Comparison of ENCODE assay signal across 8 cellular contexts in the genomic region with DNA sequence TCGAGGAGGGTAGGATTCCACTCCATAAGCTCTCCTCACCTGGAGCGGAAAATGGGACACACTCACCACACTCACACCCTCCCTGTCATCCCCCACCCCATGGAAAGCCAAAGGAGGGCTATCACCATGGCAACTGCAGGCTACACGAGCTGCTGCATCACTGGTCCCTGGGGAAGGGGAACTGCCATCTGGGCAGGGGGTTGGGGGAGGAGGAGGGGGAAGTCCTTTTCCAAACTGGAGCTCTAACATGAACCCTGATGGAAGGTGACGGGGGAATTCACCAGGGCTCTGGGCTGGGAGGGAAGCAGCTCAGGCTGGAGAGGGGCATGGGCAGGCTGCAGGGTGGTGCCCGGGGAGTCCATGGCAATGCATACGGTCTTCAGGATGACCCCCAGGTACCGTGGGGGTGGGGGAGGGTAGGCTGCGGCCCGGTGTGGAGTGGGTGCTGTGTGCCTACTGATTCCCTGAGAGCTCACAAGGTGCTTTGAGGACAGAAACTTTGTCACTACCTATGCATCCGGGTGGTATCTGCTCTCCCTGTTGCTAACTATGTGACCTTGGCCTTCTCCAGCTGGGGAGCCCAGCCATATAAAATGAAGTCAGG.
DNase-seq lines count a peak whose midpoint lies in the region; ATAC-seq and TF ChIP-seq lines count a peak whose summit lies in the region.

No MANE protein-coding gene starts in this region.

- no peaks in the 10 kb centered on the region for H3K36me3 Mint-ChIP-seq in stimulated activated naive B cell treated with anti-CD40 and anti-IgM and Interleukin-4, amounts not matched to agents 10 μg/mL and 1 μg/mL and 100 μg/mL, for 72 hours

- peaks cover 45 to 65% (median 48%) of the 10 kb centered on the region in 3 donors for H3K4me1 ChIP-seq in esophagus squamous epithelium

- 78% methylated on average over 6 of the region's 10 CpGs; no CpG with 5 or more reads in 1 of the 2 donors for WGBS in esophagus squamous epithelium, 2 donors

- intact Hi-C loops in esophagus squamous epithelium (cut with DNase I) (no loop called here), left colon (cut with DNase I, micrococcal nuclease) (no loop called here)

- no peak for ATAC-seq in stimulated activated naive B cell treated with anti-CD40 and anti-IgM and Interleukin-4, amounts not matched to agents 10 μg/mL and 1 μg/mL and 100 μg/mL, for 72 hours (replicated peaks)
- ATAC-seq in HG03045 (IDR thresholded peaks at IDR 0.05; ENCODE audit: unreplicated experiment): no peak
- no peak for ATAC-seq in left colon
- no peak for ATAC-seq in HG03108 (IDR thresholded peaks at IDR 0.05; ENCODE audit: unreplicated experiment)

- H3K36me3 ChIP-seq in KOPT-K1 (ENCODE audit: insufficient read depth, low read length) (no peaks in the 10 kb centered on the region), esophagus squamous epithelium (no peaks in the 10 kb centered on the region)

- peak overlapping the region; percentile 20 for H3K27ac Mint-ChIP-seq in stimulated activated naive B cell treated with anti-CD40 and anti-IgM and Interleukin-4, amounts not matched to agents 10 μg/mL and 1 μg/mL and 100 μg/mL, for 72 hours

- no peak for TF ChIP-seq POLR2A in esophagus squamous epithelium (IDR thresholded peaks at IDR 0.05)

- no peaks in the 10 kb centered on the region for H3K9me3 Mint-ChIP-seq in stimulated activated naive B cell treated with anti-CD40 and anti-IgM and Interleukin-4, amounts not matched to agents 10 μg/mL and 1 μg/mL and 100 μg/mL, for 72 hours

- H3K27ac ChIP-seq in KOPT-K1 (ENCODE audit: low read depth, low read length, poor library complexity, severe bottlenecking) (peak overlapping the region; percentile 78), esophagus squamous epithelium (peak overlapping the region; percentile 89 to 99 (median 94))

- no peak overlapping the region for H3K4me3 ChIP-seq in esophagus squamous epithelium

- no peak for TF ChIP-seq CTCF in esophagus squamous epithelium (IDR thresholded peaks at IDR 0.05)

- H3K27me3 ChIP-seq in esophagus squamous epithelium: no peaks in the 10 kb centered on the region

- H3K4me3 Mint-ChIP-seq in stimulated activated naive B cell treated with anti-CD40 and anti-IgM and Interleukin-4, amounts not matched to agents 10 μg/mL and 1 μg/mL and 100 μg/mL, for 72 hours: no peak overlapping the region

- peak; percentile 99 for DNase-seq in NCI-H69 (lab: John Stamatoyannopoulos, UW)
- DNase-seq in esophagus squamous epithelium (lab: John Stamatoyannopoulos, UW): no peak
- no peak for DNase-seq in stimulated activated naive B cell treated with anti-CD40 and anti-IgM and Interleukin-4, amounts not matched to agents 10 μg/mL and 1 μg/mL and 100 μg/mL, for 72 hours
- no peak for DNase-seq in activated naive CD4-positive, alpha-beta T cell (lab: John Stamatoyannopoulos, UW)
- DNase-seq in left colon: no peak

- no peaks in the 10 kb centered on the region for H3K9me3 ChIP-seq in KOPT-K1 (ENCODE audit: insufficient read depth, low read length, poor library complexity, severe bottlenecking)
- no peaks in the 10 kb centered on the region for H3K9me3 ChIP-seq in esophagus squamous epithelium

- peaks cover 22 to 37% of the 10 kb centered on the region in 2 donors for H3K27me3 Mint-ChIP-seq in stimulated activated naive B cell treated with anti-CD40 and anti-IgM and Interleukin-4, amounts not matched to agents 10 μg/mL and 1 μg/mL and 100 μg/mL, for 72 hours

- H3K4me1 Mint-ChIP-seq in stimulated activated naive B cell treated with anti-CD40 and anti-IgM and Interleukin-4, amounts not matched to agents 10 μg/mL and 1 μg/mL and 100 μg/mL, for 72 hours: peaks cover 36 to 56% of the 10 kb centered on the region in 2 donors
